Comparison of ENCODE assay signal across 28 cellular contexts in the genomic region with DNA sequence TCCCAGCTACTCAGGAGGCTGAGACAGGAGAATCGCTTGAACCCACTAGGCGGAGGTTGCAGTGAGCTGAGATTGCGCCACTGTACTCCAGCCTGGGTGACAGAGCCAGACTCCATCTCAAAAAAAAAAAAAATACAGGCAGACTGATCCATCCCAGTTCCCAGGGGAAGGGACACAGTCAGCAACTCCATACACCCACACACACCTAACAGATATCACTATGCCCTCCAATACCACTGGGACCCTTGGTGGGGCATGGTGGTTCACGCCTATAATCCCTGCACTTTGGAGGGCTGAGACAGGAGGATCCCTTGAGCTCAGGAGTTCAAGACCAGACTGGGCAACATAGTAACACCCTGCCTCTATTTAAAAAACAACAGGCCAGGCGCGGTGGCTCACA. TPM values are rescaled to one million over a fixed set of nuclear protein-coding genes. Genes with fewer than 3 reads are reported as not detected.
A peak's percentile ranks its signal among the peaks of the same experiment; 100 is the strongest.
DNase-seq lines count a peak whose midpoint lies in the region; ATAC-seq and TF ChIP-seq lines count a peak whose summit lies in the region.
"Had no signal": no experiment of that assay in that cellular context is flagged by ENCODE, and none has a peak within 500 bp of the region (broad histone marks: within the 10 kb centered on the region; RNA-seq: fewer than 3 reads in every experiment).

No MANE protein-coding gene starts in this region.

- POLR2A ChIA-PET in HEK293 (lab: Yijun Ruan, JAX), result no interaction called here

- H3K27me3 ChIP-seq in WERI-Rb-1 (ENCODE audit: insufficient read depth, low read depth, severe bottlenecking), result no peaks in the 10 kb centered on the region
- H3K27me3 ChIP-seq: BE2C had no signal

- H3K27ac Mint-ChIP-seq in brain (peak overlapping the region in 2 of 5 experiments; percentile 42 to 63), neural crest cell (ENCODE audit: unreplicated experiment) (no peak overlapping the region)
- no peak overlapping the region for H3K27ac Mint-ChIP-seq in natural killer cell treated with Interleukin-12 subunit alpha and Interleukin-12 subunit beta and Interleukin-15 and Interleukin-18, amount 100 ng/mL, for 72 hours
- H3K27ac Mint-ChIP-seq: CD14-positive monocyte; CD4-positive, CD25-positive, alpha-beta regulatory T cell had no signal

- peaks cover 52% of the 10 kb centered on the region for H3K4me1 Mint-ChIP-seq in brain
- H3K4me1 Mint-ChIP-seq in neural crest cell, result peaks cover 28% of the 10 kb centered on the region
- H3K4me1 Mint-ChIP-seq in natural killer cell treated with Interleukin-12 subunit alpha and Interleukin-12 subunit beta and Interleukin-15 and Interleukin-18, amount 100 ng/mL, for 72 hours (ENCODE audit: low read depth in 2 of 2), result peaks cover 14% of the 10 kb centered on the region in 2 donors

- H3K27ac ChIP-seq in HEK293 (ENCODE audit: extremely low read depth, low read depth, low read length), result no peak overlapping the region
- peak overlapping the region; percentile 64 for H3K27ac ChIP-seq in WERI-Rb-1
- H3K27ac ChIP-seq: 22Rv1, A549, BLaER1 had no signal

- CTCF ChIA-PET in HEK293 (lab: Yijun Ruan, JAX), result interaction anchor here (0.6 to 4.3 kb wide), 5 partner anchors 23 to 500 kb away, joined by 3 to 18 read pairs (median 4); a partner anchor contains a TSS

- H3K27me3 Mint-ChIP-seq in brain (peaks cover 4% of the 10 kb centered on the region), neural crest cell (ENCODE audit: low read depth) (peaks cover 3% of the 10 kb centered on the region)
- H3K27me3 Mint-ChIP-seq in natural killer cell treated with Interleukin-12 subunit alpha and Interleukin-12 subunit beta and Interleukin-15 and Interleukin-18, amount 100 ng/mL, for 72 hours, result peaks cover 35 to 60% of the 10 kb centered on the region in 2 donors

- TF ChIP-seq CTCF in HEK293 (tag by site-specific recombination; IDR thresholded peaks at IDR 0.05) (no peak), WERI-Rb-1 (IDR thresholded peaks at IDR 0.05; ENCODE audit: low read depth, low read length) (no peak), brain (conservative IDR thresholded peaks at IDR 0.05) (no peak), neural crest cell (conservative IDR thresholded peaks at IDR 0.05) (no peak)

- H3K36me3 ChIP-seq in HEK293 (ENCODE audit: control insufficient read depth in 2 of 2, insufficient read depth in 1 of 2, low read length in 2 of 2) (peaks cover 28 to 29% of the 10 kb centered on the region in 2 experiments), WERI-Rb-1 (peaks cover 45% of the 10 kb centered on the region)

- H3K36me3 Mint-ChIP-seq in brain, result peaks cover 51% of the 10 kb centered on the region
- H3K36me3 Mint-ChIP-seq in neural crest cell (ENCODE audit: low read depth), result peaks cover 11% of the 10 kb centered on the region
- H3K36me3 Mint-ChIP-seq in natural killer cell treated with Interleukin-12 subunit alpha and Interleukin-12 subunit beta and Interleukin-15 and Interleukin-18, amount 100 ng/mL, for 72 hours, result peaks cover 9% of the 10 kb centered on the region
- H3K36me3 Mint-ChIP-seq: CD4-positive, alpha-beta memory T cell; CD4-positive, CD25-positive, alpha-beta regulatory T cell had no signal

- H3K4me1 ChIP-seq in HEK293 (ENCODE audit: control insufficient read depth, insufficient read depth, low read length), result peaks cover 7% of the 10 kb centered on the region
- H3K4me1 ChIP-seq: BE2C had no signal

- intact Hi-C loops in sciatic nerve (cut with DNase I), result no loop called here

- H3K4me3 ChIP-seq in HEK293 (ENCODE audit: low read depth, low read length) (no peak overlapping the region), WERI-Rb-1 (ENCODE audit: low read depth, low read length) (no peak overlapping the region)
- H3K4me3 ChIP-seq: A549, BLaER1, GM12878 had no signal

- DNase-seq in WERI-Rb-1 (no peak), neural crest cell (ENCODE audit: low read depth, low spot score) (no peak), AG08395 (ENCODE audit: low spot score) (no peak), sciatic nerve (ENCODE audit: low spot score) (no peak)
- DNase-seq in stimulated activated naive CD8-positive, alpha-beta T cell treated with anti-CD3 and anti-CD28 coated beads, Interleukin-15, Interleukin-2, amounts not matched to agents 100 U/mL and 50 U/mL, for 24 hours, result no peak
- no peak for DNase-seq in natural killer cell treated with Interleukin-12 subunit alpha and Interleukin-12 subunit beta and Interleukin-15 and Interleukin-18, amount 100 ng/mL, for 72 hours (ENCODE audit: low spot score)
- DNase-seq: BE2C; C1 segment of cervical spinal cord; CD4-positive, alpha-beta memory T cell; CD4-positive, CD25-positive, alpha-beta regulatory T cell; CD8-positive, alpha-beta memory T cell; COR-L47; DMS 273 treated with DMSO at 0.1 percent for 48 hours; DMS153; DMS53; DMS79; DND-41; EL; GDM1 had no signal

- H3K9me3 Mint-ChIP-seq in brain (no peaks in the 10 kb centered on the region), neural crest cell (no peaks in the 10 kb centered on the region)
- H3K9me3 Mint-ChIP-seq in natural killer cell treated with Interleukin-12 subunit alpha and Interleukin-12 subunit beta and Interleukin-15 and Interleukin-18, amount 100 ng/mL, for 72 hours, result no peaks in the 10 kb centered on the region

- no peak for ATAC-seq in stimulated activated naive CD8-positive, alpha-beta T cell treated with anti-CD3 and anti-CD28 coated beads, Interleukin-15, Interleukin-2, amounts not matched to agents 100 U/mL and 50 U/mL, for 24 hours
- no peak for ATAC-seq in natural killer cell treated with Interleukin-12 subunit alpha and Interleukin-12 subunit beta and Interleukin-15 and Interleukin-18, amount 100 ng/mL, for 72 hours
- no peak for ATAC-seq in sciatic nerve
- ATAC-seq: A549, GM12878 had no signal

- H3K9me3 ChIP-seq in HEK293 (ENCODE audit: control insufficient read depth, insufficient read depth, low read depth, low read length), result no peaks in the 10 kb centered on the region
- H3K9me3 ChIP-seq in WERI-Rb-1 (ENCODE audit: severe bottlenecking), result no peaks in the 10 kb centered on the region
- H3K9me3 ChIP-seq: A549, BE2C, BLaER1 had no signal

- H3K4me3 Mint-ChIP-seq in brain (peak overlapping the region in 3 of 5 experiments; percentile 38 to 56 (median 46)), neural crest cell (peak overlapping the region; percentile 54)
- no peak overlapping the region for H3K4me3 Mint-ChIP-seq in natural killer cell treated with Interleukin-12 subunit alpha and Interleukin-12 subunit beta and Interleukin-15 and Interleukin-18, amount 100 ng/mL, for 72 hours
- H3K4me3 Mint-ChIP-seq: CD4-positive, alpha-beta memory T cell; CD8-positive, alpha-beta memory T cell had no signal

TF ChIP-seq in HEK293, 187 proteins besides CTCF, POLR2A, EP300 and RAD21 (continues in another document):
- TF ChIP-seq, protein P1, sequence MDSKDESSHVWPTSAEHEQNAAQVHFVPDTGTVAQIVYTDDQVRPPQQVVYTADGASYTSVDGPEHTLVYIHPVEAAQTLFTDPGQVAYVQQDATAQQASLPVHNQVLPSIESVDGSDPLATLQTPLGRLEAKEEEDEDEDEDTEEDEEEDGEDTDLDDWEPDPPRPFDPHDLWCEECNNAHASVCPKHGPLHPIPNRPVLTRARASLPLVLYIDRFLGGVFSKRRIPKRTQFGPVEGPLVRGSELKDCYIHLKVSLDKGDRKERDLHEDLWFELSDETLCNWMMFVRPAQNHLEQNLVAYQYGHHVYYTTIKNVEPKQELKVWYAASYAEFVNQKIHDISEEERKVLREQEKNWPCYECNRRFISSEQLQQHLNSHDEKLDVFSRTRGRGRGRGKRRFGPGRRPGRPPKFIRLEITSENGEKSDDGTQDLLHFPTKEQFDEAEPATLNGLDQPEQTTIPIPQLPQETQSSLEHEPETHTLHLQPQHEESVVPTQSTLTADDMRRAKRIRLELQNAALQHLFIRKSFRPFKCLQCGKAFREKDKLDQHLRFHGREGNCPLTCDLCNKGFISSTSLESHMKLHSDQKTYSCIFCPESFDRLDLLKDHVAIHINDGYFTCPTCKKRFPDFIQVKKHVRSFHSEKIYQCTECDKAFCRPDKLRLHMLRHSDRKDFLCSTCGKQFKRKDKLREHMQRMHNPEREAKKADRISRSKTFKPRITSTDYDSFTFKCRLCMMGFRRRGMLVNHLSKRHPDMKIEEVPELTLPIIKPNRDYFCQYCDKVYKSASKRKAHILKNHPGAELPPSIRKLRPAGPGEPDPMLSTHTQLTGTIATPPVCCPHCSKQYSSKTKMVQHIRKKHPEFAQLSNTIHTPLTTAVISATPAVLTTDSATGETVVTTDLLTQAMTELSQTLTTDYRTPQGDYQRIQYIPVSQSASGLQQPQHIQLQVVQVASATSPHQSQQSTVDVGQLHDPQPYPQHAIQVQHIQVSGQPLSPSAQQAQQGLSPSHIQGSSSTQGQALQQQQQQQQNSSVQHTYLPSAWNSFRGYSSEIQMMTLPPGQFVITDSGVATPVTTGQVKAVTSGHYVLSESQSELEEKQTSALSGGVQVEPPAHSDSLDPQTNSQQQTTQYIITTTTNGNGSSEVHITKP (tag by site-specific recombination; IDR thresholded peaks at IDR 0.05), result peak; percentile 75
- TF ChIP-seq, protein P2, sequence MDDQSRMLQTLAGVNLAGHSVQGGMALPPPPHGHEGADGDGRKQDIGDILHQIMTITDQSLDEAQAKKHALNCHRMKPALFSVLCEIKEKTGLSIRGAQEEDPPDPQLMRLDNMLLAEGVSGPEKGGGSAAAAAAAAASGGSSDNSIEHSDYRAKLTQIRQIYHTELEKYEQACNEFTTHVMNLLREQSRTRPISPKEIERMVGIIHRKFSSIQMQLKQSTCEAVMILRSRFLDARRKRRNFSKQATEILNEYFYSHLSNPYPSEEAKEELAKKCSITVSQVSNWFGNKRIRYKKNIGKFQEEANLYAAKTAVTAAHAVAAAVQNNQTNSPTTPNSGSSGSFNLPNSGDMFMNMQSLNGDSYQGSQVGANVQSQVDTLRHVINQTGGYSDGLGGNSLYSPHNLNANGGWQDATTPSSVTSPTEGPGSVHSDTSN (CRISPR knock-in tag; IDR thresholded peaks at IDR 0.05), result no peak
- TF ChIP-seq ZBTB1 (tag by site-specific recombination; IDR thresholded peaks at IDR 0.05) (no peak), KLF16 (tag by site-specific recombination; IDR thresholded peaks at IDR 0.05) (no peak), ZNF600 (tag by site-specific recombination; IDR thresholded peaks at IDR 0.05) (0 out of 2 replicates have a peak, but pooled peaks have one; percentile 10)

RNA-seq across cellular contexts. Expression of a gene that starts 2.6 kb away (rescaled TPM):
- 18.3 TPM for polyA plus RNA-seq in brain (ENCODE audit: insufficient read depth, low read depth, low replicate concordance)
- total RNA-seq in neural crest cell (31.7 and 35.5 TPM in 2 replicates), sciatic nerve (not detected)
- total RNA-seq in natural killer cell treated with Interleukin-12 subunit alpha and Interleukin-12 subunit beta and Interleukin-15 and Interleukin-18, amount 100 ng/mL, for 72 hours, result under 1 TPM in 1 of 2 donors, not detected in 1; 0.12 TPM
- total RNA-seq: CD4-positive, alpha-beta memory T cell; CD4-positive, CD25-positive, alpha-beta regulatory T cell had no signal
- polyA plus RNA-seq: CD14-positive monocyte; CD4-positive, alpha-beta memory T cell; CD4-positive, CD25-positive, alpha-beta regulatory T cell; CD8-positive, alpha-beta memory T cell had no signal

RNA-seq across cellular contexts. Expression of a gene that starts 34.8 kb away (rescaled TPM):
- polyA plus RNA-seq in brain (ENCODE audit: insufficient read depth, low read depth, low replicate concordance), result 145 TPM
- total RNA-seq in neural crest cell (1.2 and 1.7 TPM in 2 replicates), sciatic nerve (27.5 TPM)
- not detected for total RNA-seq in natural killer cell treated with Interleukin-12 subunit alpha and Interleukin-12 subunit beta and Interleukin-15 and Interleukin-18, amount 100 ng/mL, for 72 hours
- total RNA-seq: A172; CD4-positive, alpha-beta memory T cell; Daoy; GM12878 had no signal
- polyA plus RNA-seq: CD14-positive monocyte; CD4-positive, alpha-beta memory T cell; CD4-positive, CD25-positive, alpha-beta regulatory T cell; CD8-positive, alpha-beta memory T cell; GM12878 had no signal

RNA-seq across cellular contexts. Expression of a gene that starts 43.0 kb away (rescaled TPM):
- polyA plus RNA-seq in brain (ENCODE audit: insufficient read depth, low read depth, low replicate concordance), result 385 TPM
- total RNA-seq in neural crest cell, result 9.2 and 9.6 TPM in 2 replicates
- 1 to 10 TPM; 6.9 to 9.1 TPM for total RNA-seq in natural killer cell treated with Interleukin-12 subunit alpha and Interleukin-12 subunit beta and Interleukin-15 and Interleukin-18, amount 100 ng/mL, for 72 hours
- 27.7 TPM for total RNA-seq in sciatic nerve

Comparison
In these comparisons a context has a peak if more than half of its experiments do, and no peak if none do; other contexts are left out.
1. RNA of a gene that starts 2.6 kb away (total RNA-seq): 31.7 to 35.5 TPM in neural crest cell; 0.12 TPM in natural killer cell treated with Interleukin-12 subunit alpha and Interleukin-12 subunit beta and Interleukin-15 and Interleukin-18, amount 100 ng/mL, for 72 hours and not detected in sciatic nerve (single experiment); every median in the first group is over 10 times any median in the second.
2. RNA of a gene that starts 34.8 kb away (total RNA-seq): 27.5 TPM in sciatic nerve (single experiment); 1.2 to 1.7 TPM in neural crest cell and not detected in natural killer cell treated with Interleukin-12 subunit alpha and Interleukin-12 subunit beta and Interleukin-15 and Interleukin-18, amount 100 ng/mL, for 72 hours; every median in the first group is over 10 times any median in the second.